In genomic region chr20:62782149-62782892, GRCh38 we compare ENCODE assay signal across 19 cellular contexts. TPM values are rescaled to one million over a fixed set of nuclear protein-coding genes. Genes with fewer than 3 reads are reported as not detected.
DNase-seq lines count a peak whose midpoint lies in the region; ATAC-seq and TF ChIP-seq lines count a peak whose summit lies in the region.
"Had no signal": no experiment of that assay in that cellular context is flagged by ENCODE, and none has a peak within 500 bp of the region (broad histone marks: within the 10 kb centered on the region; RNA-seq: fewer than 3 reads in every experiment).

No MANE protein-coding gene starts in this region.

- TF ChIP-seq CTCF in cardiac muscle cell (IDR thresholded peaks at IDR 0.05; ENCODE audit: low read depth, low read length): peak; percentile 37
- TF ChIP-seq CTCF in cardiac fibroblast (IDR thresholded peaks at IDR 0.05; ENCODE audit: low read depth, low read length): peak; percentile 52
- TF ChIP-seq CTCF in parathyroid adenoma (IDR thresholded peaks at IDR 0.05): peak; percentile 5

- H3K4me2 ChIP-seq in parathyroid adenoma (ENCODE audit: low read length): no peak overlapping the region

- no peaks in the 10 kb centered on the region for H3K36me3 ChIP-seq in cardiac muscle cell
- no peaks in the 10 kb centered on the region for H3K36me3 ChIP-seq in parathyroid adenoma (ENCODE audit: control insufficient read depth, insufficient read depth, low read length)
- H3K36me3 ChIP-seq: gastrocnemius medialis had no signal

- H3K9me3 ChIP-seq in cardiac muscle cell (ENCODE audit: low read depth) (no peaks in the 10 kb centered on the region), parathyroid adenoma (ENCODE audit: control insufficient read depth, low read length) (no peaks in the 10 kb centered on the region)
- H3K9me3 ChIP-seq: gastrocnemius medialis had no signal

- H3K4me3 ChIP-seq in cardiac muscle cell (no peak overlapping the region), cardiac fibroblast (replicated peaks in 1 of 2; ENCODE audit: low read depth in 2 of 2, low read length in 2 of 2) (no peak overlapping the region), parathyroid adenoma (ENCODE audit: low read depth, low read length) (no peak overlapping the region)
- H3K4me3 ChIP-seq: gastrocnemius medialis had no signal

- no peaks in the 10 kb centered on the region for H3K79me2 ChIP-seq in parathyroid adenoma

- no peak overlapping the region for H3K9ac ChIP-seq in parathyroid adenoma

- H3K27me3 ChIP-seq in cardiac muscle cell: no peaks in the 10 kb centered on the region
- H3K27me3 ChIP-seq in parathyroid adenoma (ENCODE audit: control insufficient read depth, insufficient read depth, low read length): no peaks in the 10 kb centered on the region
- H3K27me3 ChIP-seq: gastrocnemius medialis had no signal

- intact Hi-C loops in cardiac septum (cut with DNase I): no loop called here

- no peak overlapping the region for H2AFZ ChIP-seq in parathyroid adenoma

- no peak for ATAC-seq in HG02870 (IDR thresholded peaks at IDR 0.05; ENCODE audit: unreplicated experiment)
- ATAC-seq: effector memory CD8-positive, alpha-beta T cell; gastrocnemius medialis; PC-3 had no signal

- DNase-seq in cardiac muscle cell (ENCODE audit: low read depth in 1 of 2, low spot score in 1 of 2): no peak
- no peak for DNase-seq in cardiac septum (ENCODE audit: low spot score)
- DNase-seq in HuH-7 (ENCODE audit: low spot score): peak; percentile 59
- DNase-seq in cardiac fibroblast (ENCODE audit: low read depth in 2 of 2): peak in 1 of 2 donors; percentile 44
- DNase-seq in NCI-H2029 (lab: John Stamatoyannopoulos, UW): no peak
- DNase-seq in C1 segment of cervical spinal cord (lab: John Stamatoyannopoulos, UW): no peak
- DNase-seq: activated B cell treated with CpG ODN at 0.5 μM for 24 hours; activated naive CD4-positive, alpha-beta T cell treated with anti-CD3 and anti-CD28 coated beads, Interleukin-2, amount 10 ng/mL, durations not matched to agents 7 days and 5 days; DMS79 treated with DMSO at 0.1 percent for 48 hours; effector memory CD8-positive, alpha-beta T cell; gastrocnemius medialis; mesendoderm; NCI-H1092 treated with DMSO at 0.1 percent for 48 hours; NCI-H510A; occipital lobe; PC-3 had no signal

- H3K4me1 ChIP-seq in cardiac muscle cell (ENCODE audit: low read depth) (peaks cover 11% of the 10 kb centered on the region), parathyroid adenoma (no peaks in the 10 kb centered on the region)

- no peak overlapping the region for H3K27ac ChIP-seq in cardiac muscle cell
- H3K27ac ChIP-seq in parathyroid adenoma: no peak overlapping the region

RNA-seq across cellular contexts. Expression of gene MRGBP, which starts 14.0 kb away (rescaled TPM):
- total RNA-seq in cardiac muscle cell: 21.5 and 22.4 TPM in 2 replicates
- 22.8 and 25.9 TPM in 2 replicates for polyA plus RNA-seq in cardiac muscle cell
- 7.9 TPM for total RNA-seq in cardiac septum

RNA-seq across cellular contexts. Expression of gene OGFR, which starts 22.3 kb away (rescaled TPM):
- total RNA-seq in cardiac muscle cell (64.4 and 83.1 TPM in 2 replicates), cardiac septum (16.4 TPM)
- 49.9 and 54.9 TPM in 2 replicates for polyA plus RNA-seq in cardiac muscle cell

RNA-seq across cellular contexts. Expression of gene COL9A3, which starts 34.5 kb away (rescaled TPM):
- total RNA-seq in cardiac muscle cell (7.9 and 10.3 TPM in 2 replicates), cardiac septum (0.94 TPM)
- polyA plus RNA-seq in cardiac muscle cell: 6.4 and 12.3 TPM in 2 replicates
- total RNA-seq: bronchial epithelial cell had no signal
